Comparison of ENCODE assay signal across 18 cellular contexts in the genomic region with DNA sequence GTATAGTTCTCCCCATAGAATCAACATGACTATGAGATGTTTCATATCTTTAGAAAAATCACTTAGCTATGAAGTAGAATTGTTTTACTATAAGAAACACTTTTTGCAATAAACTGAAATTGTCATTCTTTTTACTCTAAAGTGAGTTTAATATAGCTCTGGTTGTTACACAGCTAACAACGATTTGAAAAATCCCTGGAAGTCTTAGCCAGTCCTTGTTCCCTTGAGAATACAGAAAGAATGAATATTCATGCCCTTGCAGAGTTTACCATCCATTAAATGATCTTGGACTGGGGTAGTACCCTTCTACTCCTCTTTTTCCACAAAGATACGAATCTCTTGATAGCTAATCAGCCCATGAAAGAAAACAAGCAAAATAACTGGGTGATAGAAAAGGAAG.
"Had no signal": no experiment of that assay in that cellular context is flagged by ENCODE, and none has a peak within 500 bp of the region (broad histone marks: within the 10 kb centered on the region; RNA-seq: fewer than 3 reads in every experiment).

No MANE protein-coding gene starts in this region.

- H3K27me3 ChIP-seq: dorsolateral prefrontal cortex, foreskin keratinocyte, hepatocyte, neutrophil, suprapubic skin, tibial artery, upper lobe of left lung, uterus had no signal

- H3K27me3 Mint-ChIP-seq: naive thymus-derived CD8-positive, alpha-beta T cell had no signal

- H3K4me1 ChIP-seq: foreskin keratinocyte, suprapubic skin, upper lobe of left lung, uterus had no signal

- H3K9me3 ChIP-seq: neutrophil, suprapubic skin, tibial artery, upper lobe of left lung, uterus had no signal

- H3K4me1 Mint-ChIP-seq: naive thymus-derived CD8-positive, alpha-beta T cell had no signal

- H3K4me3 ChIP-seq: dorsolateral prefrontal cortex, hepatocyte, skin epidermis, suprapubic skin, tibial artery, upper lobe of left lung, uterus had no signal

- H3K36me3 ChIP-seq: uterus had no signal

- H3K4me3 Mint-ChIP-seq: naive thymus-derived CD8-positive, alpha-beta T cell had no signal

- DNase-seq: cortex of kidney; dorsolateral prefrontal cortex; effector CD8-positive, alpha-beta T cell; foreskin keratinocyte; left colon; mesendoderm; naive thymus-derived CD8-positive, alpha-beta T cell; posterior cingulate gyrus; stimulated activated CD4-positive, alpha-beta T cell treated with anti-CD3 and anti-CD28 coated beads, Interleukin-12 subunit alpha, Interleukin-12 subunit beta, amount 100 ng/mL, for 4 hours; stimulated activated naive CD4-positive, alpha-beta T cell treated with Interleukin-2 at 50 U/mL for 16 hours; tibial artery; upper lobe of left lung; uterus had no signal

- H3K27ac Mint-ChIP-seq: naive thymus-derived CD8-positive, alpha-beta T cell had no signal

- ATAC-seq: foreskin keratinocyte; left colon; naive thymus-derived CD8-positive, alpha-beta T cell; sciatic nerve had no signal

- H3K27ac ChIP-seq: dorsolateral prefrontal cortex, foreskin keratinocyte, hepatocyte, neutrophil, skin epidermis, suprapubic skin, tibial artery, upper lobe of left lung, uterus had no signal
